ENCODE assay signal across 22 cellular contexts in the genomic region with DNA sequence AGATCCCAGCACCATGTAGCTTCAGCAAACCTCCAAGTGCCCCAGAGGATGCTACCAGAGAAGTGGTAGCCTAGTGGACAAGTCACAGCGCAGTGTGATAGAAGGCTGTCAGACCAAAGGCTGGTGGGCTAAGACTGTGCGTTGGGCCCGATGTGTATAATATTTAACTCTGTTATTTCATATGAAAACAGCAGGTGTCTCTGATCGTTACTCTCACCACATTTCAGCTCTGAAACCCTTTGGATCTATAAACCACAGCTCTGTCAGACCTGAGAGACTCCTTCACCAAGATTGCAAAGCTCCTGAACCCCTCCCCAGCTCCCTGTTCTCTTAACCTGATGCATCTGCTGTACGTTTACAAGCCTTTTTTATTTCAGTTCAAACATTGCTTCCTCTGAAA. TPM values are rescaled to one million over a fixed set of nuclear protein-coding genes. Genes with fewer than 3 reads are reported as not detected.
DNase-seq lines count a peak whose midpoint lies in the region; ATAC-seq and TF ChIP-seq lines count a peak whose summit lies in the region.
"Had no signal": no experiment of that assay in that cellular context is flagged by ENCODE, and none has a peak within 500 bp of the region (broad histone marks: within the 10 kb centered on the region; RNA-seq: fewer than 3 reads in every experiment).

No MANE protein-coding gene starts in this region.

- no peaks in the 10 kb centered on the region for H3K27me3 ChIP-seq in DND-41 (ENCODE audit: insufficient read depth, low read length, poor library complexity)
- no peaks in the 10 kb centered on the region for H3K27me3 ChIP-seq in KMS-11 (ENCODE audit: insufficient read depth, low read depth)

- H3K9me3 ChIP-seq in DND-41 (ENCODE audit: insufficient read depth, low read length, severe bottlenecking), result no peaks in the 10 kb centered on the region
- H3K9me3 ChIP-seq: SK-N-SH had no signal

- H3K4me2 ChIP-seq in DND-41 (ENCODE audit: insufficient read depth, low read length) (0 out of 2 replicates have a peak overlapping the region, but pooled peaks have one; percentile 10), KMS-11 (peak overlapping the region; percentile 49; the same call in 1 of the 2 replicates)
- H3K4me2 ChIP-seq: SK-N-SH had no signal

- H3K4me1 ChIP-seq in DND-41 (ENCODE audit: insufficient read depth, low read length) (peaks cover 37% of the 10 kb centered on the region), KMS-11 (ENCODE audit: low read depth, poor library complexity, severe bottlenecking) (peaks cover 29% of the 10 kb centered on the region)

- H3K9ac ChIP-seq in DND-41 (ENCODE audit: low read depth, low read length) (0 out of 2 replicates have a peak overlapping the region, but pooled peaks have one; percentile 3), KMS-11 (no peak overlapping the region)
- H3K9ac ChIP-seq: SK-N-SH had no signal

- no peak overlapping the region for H3K4me3 ChIP-seq in DND-41 (ENCODE audit: low read depth in 1 of 2, low read length in 2 of 2)
- no peak overlapping the region for H3K4me3 ChIP-seq in KMS-11 (IDR thresholded peaks at IDR 0.05; ENCODE audit: insufficient read depth, low read depth, low read length)

- DNase-seq in DND-41, result peak; percentile 58
- no peak for DNase-seq in NCI-H1417 (lab: John Stamatoyannopoulos, UW)
- DNase-seq in A172 (ENCODE audit: low spot score), result no peak
- DNase-seq: 8988T; Calu3; DMS79 treated with DMSO at 0.1 percent for 48 hours; IMR-90; Karpas-422; NCI-H1092; NCI-H1436; NCI-H187; NCI-H2171 treated with DMSO at 0.1 percent for 48 hours; NCI-H345; NCI-H510A treated with DMSO at 0.1 percent for 48 hours; NK-92 treated with Interleukin-12 subunit alpha and Interleukin-12 subunit beta, amount 100 ng/mL, for 24 hours; PC-3; SK-N-SH; SW 1271 had no signal

- H3K36me3 ChIP-seq in DND-41 (ENCODE audit: insufficient read depth, low read length), result 0 out of 2 replicates have a peak, but pooled peaks cover 3% of the 10 kb centered on the region
- H3K36me3 ChIP-seq in KMS-11 (ENCODE audit: insufficient read depth), result no peaks in the 10 kb centered on the region

- H4K20me1 ChIP-seq in DND-41 (ENCODE audit: insufficient read depth, low read length) (no peaks in the 10 kb centered on the region), KMS-11 (ENCODE audit: insufficient read depth) (no peaks in the 10 kb centered on the region)

- H3K79me2 ChIP-seq in DND-41 (ENCODE audit: insufficient read depth, low read length) (0 out of 2 replicates have a peak, but pooled peaks cover 3% of the 10 kb centered on the region), KMS-11 (ENCODE audit: insufficient read depth, low read depth) (no peaks in the 10 kb centered on the region)

- no peak overlapping the region for H2AFZ ChIP-seq in DND-41 (ENCODE audit: low read depth, low read length)
- H2AFZ ChIP-seq in KMS-11 (ENCODE audit: low read depth), result no peak overlapping the region; the same call in 1 of the 2 replicates

- peak; percentile 33 for TF ChIP-seq CTCF in DND-41 (IDR thresholded peaks at IDR 0.05; ENCODE audit: borderline replicate concordance, extremely low read depth, low read length, poor library complexity, severe bottlenecking)
- TF ChIP-seq CTCF in KMS-11 (conservative IDR thresholded peaks at IDR 0.05; ENCODE audit: low read depth, low read length), result no peak

- ATAC-seq in DND-41 (ENCODE audit: insufficient read depth, low read depth) (peak; percentile 78), GM18873 (IDR thresholded peaks at IDR 0.05; ENCODE audit: low FRiP score, unreplicated experiment) (peak; percentile 42), GM21619 (IDR thresholded peaks at IDR 0.05; ENCODE audit: unreplicated experiment) (peak; percentile 38), HG03175 (IDR thresholded peaks at IDR 0.05; ENCODE audit: unreplicated experiment) (no peak)
- ATAC-seq: PC-3 had no signal

- peak overlapping the region; percentile 70 for H3K27ac ChIP-seq in DND-41 (ENCODE audit: low read length)
- H3K27ac ChIP-seq in KMS-11, result no peak overlapping the region

RNA-seq across cellular contexts. Expression of gene ISM1, which starts 43.8 kb away (rescaled TPM):
- not detected in 2 replicates for total RNA-seq in A172 (2014; rRNA removed; shearing (Covaris generic))
- total RNA-seq: Calu3, IMR-90, PC-3 had no signal
